15 cellular contexts compared by ENCODE assay signal in the genomic region with DNA sequence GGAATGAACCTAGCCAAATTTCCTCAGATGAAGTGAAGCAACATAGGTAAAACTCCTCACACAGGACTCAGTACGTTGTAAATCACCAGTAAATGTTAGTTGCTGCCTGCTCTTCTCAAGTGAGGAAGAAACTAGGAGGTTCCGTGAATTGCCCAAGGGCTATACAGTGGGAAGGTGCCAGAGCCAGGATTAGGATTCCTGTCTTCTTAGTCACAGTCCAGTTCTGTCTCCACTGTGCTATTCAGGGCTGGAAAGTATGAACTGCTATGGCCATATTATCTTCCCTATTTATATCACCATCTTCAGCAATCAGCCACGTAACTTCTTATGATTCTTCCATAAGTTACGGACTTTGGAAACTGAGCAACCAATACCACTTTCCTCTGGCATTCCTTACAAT.
A peak's percentile ranks its signal among the peaks of the same experiment; 100 is the strongest.
DNase-seq lines count a peak whose midpoint lies in the region; ATAC-seq and TF ChIP-seq lines count a peak whose summit lies in the region.
"Had no signal": no experiment of that assay in that cellular context is flagged by ENCODE, and none has a peak within 500 bp of the region (broad histone marks: within the 10 kb centered on the region; RNA-seq: fewer than 3 reads in every experiment).

No MANE protein-coding gene starts in this region.

- intact Hi-C loops in left lung (cut with DNase I) = no loop called here

- H3K36me3 ChIP-seq in left lung = no peaks in the 10 kb centered on the region
- H3K36me3 ChIP-seq: suprapubic skin had no signal

- peaks cover 0 to 2% of the 10 kb centered on the region in 2 donors for H3K9me3 Mint-ChIP-seq in stimulated activated naive B cell treated with anti-CD40 and anti-IgM and Interleukin-4, amounts not matched to agents 10 μg/mL and 1 μg/mL and 100 μg/mL, for 72 hours
- H3K9me3 Mint-ChIP-seq: neural crest cell had no signal

- peaks cover 16 to 34% of the 10 kb centered on the region in 2 donors for H3K4me1 Mint-ChIP-seq in stimulated activated naive B cell treated with anti-CD40 and anti-IgM and Interleukin-4, amounts not matched to agents 10 μg/mL and 1 μg/mL and 100 μg/mL, for 72 hours

- no peak overlapping the region for H3K27ac ChIP-seq in left lung
- H3K27ac ChIP-seq: C4-2B, suprapubic skin had no signal

- H3K4me1 ChIP-seq in left lung = peaks cover 7 to 8% of the 10 kb centered on the region in 2 donors

- peak; percentile 38 for DNase-seq in AG08396 (ENCODE audit: low spot score)
- peak; percentile 97 for DNase-seq in M059J (ENCODE audit: low read depth)
- peak; percentile 81 to 86 for DNase-seq in cardiac fibroblast (ENCODE audit: low read depth in 2 of 2)
- DNase-seq in left lung = no peak
- DNase-seq in stimulated activated naive B cell treated with anti-CD40 and anti-IgM and Interleukin-4, amounts not matched to agents 10 μg/mL and 1 μg/mL and 100 μg/mL, for 72 hours = no peak
- no peak for DNase-seq in HK-2 (ENCODE audit: unreplicated experiment)
- DNase-seq: activated CD4-positive, alpha-beta T cell treated with anti-CD3 and anti-CD28 coated beads for 48 hours; activated naive CD4-positive, alpha-beta T cell treated with Interleukin-2 at 50 U/mL for 16 hours; NCI-H2081 treated with DMSO at 0.1 percent for 48 hours; stimulated activated CD4-positive, alpha-beta T cell treated with anti-CD3 and anti-CD28 coated beads, Interleukin-4, amount 100 ng/mL, for 4 hours had no signal

- TF ChIP-seq CTCF in cardiac fibroblast (IDR thresholded peaks at IDR 0.05; ENCODE audit: low read depth, low read length) = no peak
- no peak for TF ChIP-seq CTCF in left lung (IDR thresholded peaks at IDR 0.05)

- H3K4me3 Mint-ChIP-seq in stimulated activated naive B cell treated with anti-CD40 and anti-IgM and Interleukin-4, amounts not matched to agents 10 μg/mL and 1 μg/mL and 100 μg/mL, for 72 hours = no peak overlapping the region
- H3K4me3 Mint-ChIP-seq: neural crest cell had no signal

- H3K4me3 ChIP-seq in cardiac fibroblast (replicated peaks in 1 of 2; ENCODE audit: low read depth in 2 of 2, low read length in 2 of 2) (no peak overlapping the region), left lung (no peak overlapping the region)
- H3K4me3 ChIP-seq: suprapubic skin had no signal

- H3K9me3 ChIP-seq in left lung = no peaks in the 10 kb centered on the region
- H3K9me3 ChIP-seq: suprapubic skin had no signal

- ATAC-seq in left lung = peak; percentile 55
- no peak for ATAC-seq in HG02938 (IDR thresholded peaks at IDR 0.05; ENCODE audit: unreplicated experiment)
- no peak for ATAC-seq in stimulated activated naive B cell treated with anti-CD40 and anti-IgM and Interleukin-4, amounts not matched to agents 10 μg/mL and 1 μg/mL and 100 μg/mL, for 72 hours (replicated peaks)
- ATAC-seq in HG03139 (IDR thresholded peaks at IDR 0.05; ENCODE audit: unreplicated experiment) = no peak

- H3K36me3 Mint-ChIP-seq in stimulated activated naive B cell treated with anti-CD40 and anti-IgM and Interleukin-4, amounts not matched to agents 10 μg/mL and 1 μg/mL and 100 μg/mL, for 72 hours = no peaks in the 10 kb centered on the region

- H3K27me3 ChIP-seq in left lung = no peaks in the 10 kb centered on the region
- H3K27me3 ChIP-seq: suprapubic skin had no signal

- no peak overlapping the region for H3K27ac Mint-ChIP-seq in stimulated activated naive B cell treated with anti-CD40 and anti-IgM and Interleukin-4, amounts not matched to agents 10 μg/mL and 1 μg/mL and 100 μg/mL, for 72 hours

- H3K27me3 Mint-ChIP-seq in stimulated activated naive B cell treated with anti-CD40 and anti-IgM and Interleukin-4, amounts not matched to agents 10 μg/mL and 1 μg/mL and 100 μg/mL, for 72 hours = no peaks in the 10 kb centered on the region

Comparison
In these comparisons a context has a peak if more than half of its experiments do, and no peak if none do; other contexts are left out.
1. DNase-seq: peak in AG08396 (single experiment), M059J (single experiment) and cardiac fibroblast (2 of 2); none in left lung (0 of 2), stimulated activated naive B cell treated with anti-CD40 and anti-IgM and Interleukin-4, amounts not matched to agents 10 μg/mL and 1 μg/mL and 100 μg/mL, for 72 hours (single experiment) and HK-2 (single experiment).